Comparison of ENCODE assay signal across 23 cellular contexts in the genomic region with DNA sequence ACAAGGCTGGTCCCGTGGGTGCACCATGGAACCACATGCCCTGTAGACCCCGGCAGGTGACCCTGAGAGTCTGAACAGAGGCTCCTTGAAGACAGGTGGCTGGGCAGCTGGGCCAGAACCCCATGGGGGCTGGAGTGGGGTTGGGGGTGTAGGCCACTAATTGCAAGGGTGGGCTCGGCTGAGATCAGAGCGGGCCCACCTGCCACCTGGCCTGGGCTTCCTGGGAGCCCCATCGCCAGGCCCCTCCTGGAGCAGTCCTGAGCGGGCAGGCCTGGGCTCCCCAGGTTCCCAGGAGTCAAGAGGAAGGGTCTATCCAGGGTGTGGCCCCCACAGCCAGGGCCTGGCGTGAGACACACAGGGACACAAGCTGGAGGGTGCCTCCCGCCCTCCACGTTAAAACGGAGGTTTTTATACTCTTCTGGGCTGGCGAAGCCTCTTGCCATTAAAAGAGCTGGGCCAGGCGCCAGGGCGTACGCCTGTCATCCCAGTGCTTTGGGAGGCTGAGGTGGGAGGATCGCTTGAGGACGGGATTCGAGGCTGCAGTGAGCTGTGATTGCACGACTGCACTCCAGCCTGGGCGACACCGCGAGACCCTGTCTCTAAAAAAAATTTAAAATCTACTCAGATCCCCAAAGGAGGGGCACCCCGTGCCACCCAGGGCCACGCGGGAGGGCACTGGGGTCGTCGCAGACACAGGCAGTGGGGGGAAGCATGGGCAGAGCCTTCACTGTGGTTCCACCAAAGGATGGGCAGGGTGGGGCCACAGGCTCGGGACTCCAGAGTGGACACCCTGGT.
"Had no signal": no experiment of that assay in that cellular context is flagged by ENCODE, and none has a peak within 500 bp of the region (broad histone marks: within the 10 kb centered on the region; RNA-seq: fewer than 3 reads in every experiment).

No MANE protein-coding gene starts in this region.

- H3K4me3 ChIP-seq: body of pancreas, cardiac muscle cell, heart left ventricle, left lung, thoracic aorta, upper lobe of left lung had no signal

- H3K4me3 Mint-ChIP-seq: activated CD8-positive, alpha-beta T cell treated with anti-CD3 and anti-CD28 coated beads, Interleukin-2, amount 10 ng/mL, durations not matched to agents 7 days and 5 days; activated naive CD4-positive, alpha-beta T cell treated with anti-CD3 and anti-CD28 coated beads for 36 hours; activated T-cell treated with anti-CD3 and anti-CD28 coated beads, Interleukin-2, amount 50 U/mL, for 24 hours; dendritic cell treated with granulocyte-macrophage colony-stimulating factor and Interleukin-4, amounts not matched to agents 40 ng/mL and 50 ng/mL, for 4 days; mesothelial cell of epicardium; naive thymus-derived CD8-positive, alpha-beta T cell; T-cell; T-helper 2 cell treated with Interferon-gamma antibody and Interleukin-4, amounts not matched to agents 5 μg/mL and 100 μg/mL, for 36 hours had no signal

- H3K36me3 Mint-ChIP-seq: naive thymus-derived CD8-positive, alpha-beta T cell; T-cell had no signal

- H3K27ac Mint-ChIP-seq: activated CD8-positive, alpha-beta T cell treated with anti-CD3 and anti-CD28 coated beads, Interleukin-2, amount 10 ng/mL, durations not matched to agents 7 days and 5 days; activated naive CD4-positive, alpha-beta T cell treated with anti-CD3 and anti-CD28 coated beads for 36 hours; activated T-cell treated with anti-CD3 and anti-CD28 coated beads, Interleukin-2, amount 50 U/mL, for 24 hours; dendritic cell treated with granulocyte-macrophage colony-stimulating factor and Interleukin-4, amounts not matched to agents 40 ng/mL and 50 ng/mL, for 4 days; mesothelial cell of epicardium; T-cell; T-helper 2 cell treated with Interferon-gamma antibody and Interleukin-4, amounts not matched to agents 5 μg/mL and 100 μg/mL, for 36 hours had no signal

- H3K27ac ChIP-seq: body of pancreas, cardiac muscle cell, heart left ventricle, left lung, thoracic aorta, upper lobe of left lung, WERI-Rb-1 had no signal

- H3K9me3 Mint-ChIP-seq: activated naive CD4-positive, alpha-beta T cell treated with anti-CD3 and anti-CD28 coated beads for 36 hours; activated T-cell treated with anti-CD3 and anti-CD28 coated beads, Interleukin-2, amount 50 U/mL, for 24 hours; dendritic cell treated with granulocyte-macrophage colony-stimulating factor and Interleukin-4, amounts not matched to agents 40 ng/mL and 50 ng/mL, for 4 days; mesothelial cell of epicardium; naive thymus-derived CD8-positive, alpha-beta T cell; T-cell; T-helper 2 cell treated with Interferon-gamma antibody and Interleukin-4, amounts not matched to agents 5 μg/mL and 100 μg/mL, for 36 hours had no signal

- H3K36me3 ChIP-seq: heart left ventricle, left lung, thoracic aorta, upper lobe of left lung, WERI-Rb-1 had no signal

- ATAC-seq: activated CD8-positive, alpha-beta T cell treated with anti-CD3 and anti-CD28 coated beads, Interleukin-2, amount 10 ng/mL, durations not matched to agents 7 days and 5 days; body of pancreas; heart left ventricle; left lung; naive thymus-derived CD8-positive, alpha-beta T cell; T-cell had no signal

- H3K27me3 ChIP-seq: body of pancreas, cardiac muscle cell, upper lobe of left lung had no signal

- DNase-seq: activated CD4-positive, alpha-beta T cell treated with anti-CD3 and anti-CD28 coated beads, Interleukin-2, amount 50 U/mL, for 1 hour; activated CD4-positive, CD25-positive, alpha-beta regulatory T cell treated with anti-CD3 and anti-CD28 coated beads, Interleukin-2, amount 50 U/mL, for 72 hours; activated CD8-positive, alpha-beta T cell treated with anti-CD3 and anti-CD28 coated beads, Interleukin-2, amount 10 ng/mL, durations not matched to agents 7 days and 5 days; activated effector memory CD4-positive, alpha-beta T cell treated with Interleukin-2 at 50 U/mL for 16 hours; activated naive CD4-positive, alpha-beta T cell treated with anti-CD3 and anti-CD28 coated beads for 36 hours; activated T-cell treated with anti-CD3 and anti-CD28 coated beads, Interleukin-2, amount 50 U/mL, for 24 hours; anterior cingulate cortex; effector CD4-positive, alpha-beta T cell; mammary epithelial cell; stimulated activated CD4-positive, alpha-beta T cell treated with anti-CD3 and anti-CD28 coated beads, Interleukin-4, amount 100 ng/mL, for 24 hours; stimulated activated naive CD4-positive, alpha-beta T cell treated with Interleukin-2 at 50 U/mL for 16 hours; T-cell; WERI-Rb-1 had no signal

- H3K9me3 ChIP-seq: body of pancreas, heart left ventricle, left lung, thoracic aorta, upper lobe of left lung had no signal
